8 cellular contexts compared by ENCODE assay signal in genomic region chr2:118014492-118014824, GRCh38. TPM values are rescaled to one million over a fixed set of nuclear protein-coding genes. Genes with fewer than 3 reads are reported as not detected.
DNase-seq lines count a peak whose midpoint lies in the region; ATAC-seq, FAIRE-seq and TF ChIP-seq lines count a peak whose summit lies in the region.

No MANE protein-coding gene starts in this region.

- peaks cover 25 to 28% (median 26%) of the 10 kb centered on the region in 3 donors for H3K4me1 Mint-ChIP-seq in IgD-negative memory B cell

- peaks cover 3% of the 10 kb centered on the region for H3K36me3 Mint-ChIP-seq in IgD-negative memory B cell

- H3K9me3 ChIP-seq in BE2C (no peaks in the 10 kb centered on the region), mucosa of descending colon (no peaks in the 10 kb centered on the region)

- peak overlapping the region; percentile 90 to 97 (median 94) for H3K4me3 Mint-ChIP-seq in IgD-negative memory B cell

- H3K4me1 ChIP-seq in BE2C (no peaks in the 10 kb centered on the region), mucosa of descending colon (ENCODE audit: low read depth) (peaks cover 21% of the 10 kb centered on the region)

- no peak for FAIRE-seq in H54 (lab: Jason Lieb, UNC)

- H3K27me3 ChIP-seq in BE2C: no peaks in the 10 kb centered on the region

- peak overlapping the region; percentile 74 to 95 (median 89) for H3K27ac Mint-ChIP-seq in IgD-negative memory B cell

- peaks cover 5% of the 10 kb centered on the region for H3K27me3 Mint-ChIP-seq in IgD-negative memory B cell

- in situ Hi-C loops in KBM-7 (cut with MboI; ENCODE audit: low pct_unique_long_range_greater_than_20kb, low sequenced_read_pairs): no loop called here

- no peak for ATAC-seq in mucosa of descending colon
- ATAC-seq in GM18502 (IDR thresholded peaks at IDR 0.05; ENCODE audit: poor library complexity, unreplicated experiment): no peak

- intact Hi-C loops in mucosa of descending colon (cut with DNase I, micrococcal nuclease): no loop called here

- no peak for TF ChIP-seq POLR2A in H54 (IDR thresholded peaks at IDR 0.05; ENCODE audit: low read depth, low read length)

- no peaks in the 10 kb centered on the region for H3K9me3 Mint-ChIP-seq in IgD-negative memory B cell

- H3K36me3 ChIP-seq in BE2C (no peaks in the 10 kb centered on the region), mucosa of descending colon (ENCODE audit: low read depth) (no peaks in the 10 kb centered on the region)

- H3K4me3 ChIP-seq in BE2C (ENCODE audit: low read depth, low read length) (peak overlapping the region; percentile 76), cardiac fibroblast (replicated peaks in 1 of 2; ENCODE audit: low read depth in 2 of 2, low read length in 2 of 2) (peak overlapping the region; percentile 53 to 96), mucosa of descending colon (peak overlapping the region; percentile 99)

- TF ChIP-seq CTCF in BE2C (IDR thresholded peaks at IDR 0.05; ENCODE audit: low read depth, low read length) (no peak), cardiac fibroblast (IDR thresholded peaks at IDR 0.05; ENCODE audit: low read depth, low read length) (no peak), mucosa of descending colon (IDR thresholded peaks at IDR 0.05) (no peak)

- peak; percentile 6 for DNase-seq in BE2C
- DNase-seq in cardiac fibroblast (ENCODE audit: low read depth in 2 of 2): no peak
- DNase-seq in mucosa of descending colon: no peak
- DNase-seq in dedifferentiated amniotic fluid mesenchymal stem cell (ENCODE audit: extremely low spot score): no peak
- DNase-seq in KBM-7: no peak
- DNase-seq in H54 (ENCODE audit: insufficient read length, low spot score): no peak

RNA-seq across cellular contexts. Expression of gene CCDC93, which starts 0.6 kb away (rescaled TPM):
- polyA plus RNA-seq in BE2C (2012; ENCODE audit: insufficient read depth, insufficient read length, low read depth): 4.5 TPM
- 11.7 TPM for polyA plus RNA-seq in IgD-negative memory B cell
- total RNA-seq in mucosa of descending colon: 10 to 100 TPM; 42.3 to 55.7 (median 42.6) TPM
